In the genomic region with DNA sequence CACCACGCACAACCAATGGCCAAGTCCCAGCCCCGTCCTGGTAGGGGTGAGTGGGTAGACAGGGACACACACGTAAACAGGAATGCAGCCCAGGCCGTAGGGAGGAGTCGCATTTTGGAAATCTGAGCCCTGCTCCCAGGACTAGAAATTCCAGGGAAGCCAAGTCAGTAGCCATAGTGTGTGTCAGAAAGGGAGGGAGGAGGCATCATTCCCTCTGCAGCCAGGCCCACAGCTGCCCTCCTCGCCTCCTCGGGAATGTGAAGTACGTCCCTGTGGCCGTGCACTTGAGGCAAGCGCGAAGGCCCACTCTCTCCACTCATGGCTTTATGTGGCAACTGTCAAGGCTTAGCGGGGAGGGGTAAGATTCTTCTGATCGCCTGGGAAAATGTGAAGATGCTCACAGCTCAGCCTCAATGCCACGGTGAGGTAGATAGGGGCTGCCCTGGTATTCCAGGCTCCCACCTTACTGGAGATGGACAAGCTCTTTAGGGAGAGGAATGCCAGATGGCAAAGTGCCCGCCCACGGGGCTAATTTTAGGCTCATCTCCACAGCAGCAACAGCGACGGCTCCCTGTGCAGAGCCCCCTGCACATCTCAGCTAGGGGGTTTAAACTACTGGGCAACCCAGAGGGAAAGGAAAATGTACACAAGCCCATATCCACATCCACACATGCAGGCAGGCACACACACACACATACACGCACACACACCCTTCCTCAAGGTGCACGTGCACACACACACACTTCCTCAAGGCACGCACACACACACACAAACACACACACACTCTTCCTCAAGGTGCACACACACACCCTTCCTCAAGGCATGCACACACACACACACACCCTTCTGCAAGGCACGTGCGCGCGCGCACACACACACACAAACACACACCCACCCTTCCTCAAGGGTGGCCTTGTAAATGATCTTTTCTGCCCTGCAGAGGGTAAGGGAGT, we compare ENCODE assay signal across 10 cellular contexts.
DNase-seq lines count a peak whose midpoint lies in the region; ATAC-seq, FAIRE-seq and TF ChIP-seq lines count a peak whose summit lies in the region.
"Had no signal": no experiment of that assay in that cellular context is flagged by ENCODE, and none has a peak within 500 bp of the region (broad histone marks: within the 10 kb centered on the region; RNA-seq: fewer than 3 reads in every experiment).

No MANE protein-coding gene starts in this region.

- no peaks in the 10 kb centered on the region for H3K79me2 ChIP-seq in mammary epithelial cell (ENCODE audit: insufficient read depth, low read length)

- no peaks in the 10 kb centered on the region for H4K20me1 ChIP-seq in mammary epithelial cell (ENCODE audit: insufficient read depth, low read length)

- H3K4me2 ChIP-seq in mammary epithelial cell (ENCODE audit: insufficient read depth, low read depth, low read length): no peak overlapping the region

- TF ChIP-seq EP300 in transverse colon (IDR thresholded peaks at IDR 0.05; ENCODE audit: low read depth): no peak

- intact Hi-C loops in transverse colon (cut with DNase I; ENCODE audit: low total_unique reads) (no loop called here), mammary epithelial cell (cut with micrococcal nuclease) (no loop called here)

- H3K27me3 ChIP-seq in brain microvascular endothelial cell (replicated peaks): peaks cover 7% of the 10 kb centered on the region
- H3K27me3 ChIP-seq in transverse colon: no peaks in the 10 kb centered on the region
- no peaks in the 10 kb centered on the region for H3K27me3 ChIP-seq in mammary epithelial cell (ENCODE audit: insufficient read depth, low read length)
- no peaks in the 10 kb centered on the region for H3K27me3 ChIP-seq in small intestine (ENCODE audit: control insufficient read depth in 2 of 2, insufficient read depth in 2 of 2, low read length in 2 of 2)

- no peak overlapping the region for H2AFZ ChIP-seq in mammary epithelial cell (ENCODE audit: low read depth, low read length)

- 76 to 91% methylated on average over 6 to 26 of the region's 26 CpGs for WGBS in transverse colon (ENCODE audit: low coverage in 1 of 2), 2 donors
- WGBS in mammary epithelial cell (ENCODE audit: low coverage, missing lambda C conversion rate): 64% methylated on average over 18 of the region's 26 CpGs
- WGBS in small intestine, 3 donors: 74 to 86% (median 76%) methylated on average over 26 of the region's 26 CpGs

- no peak for TF ChIP-seq POLR2A in transverse colon (IDR thresholded peaks at IDR 0.05)

- H3K36me3 ChIP-seq in brain microvascular endothelial cell (replicated peaks): no peaks in the 10 kb centered on the region
- no peaks in the 10 kb centered on the region for H3K36me3 ChIP-seq in transverse colon
- H3K36me3 ChIP-seq in mammary epithelial cell (ENCODE audit: insufficient read depth, low read length): no peaks in the 10 kb centered on the region
- no peaks in the 10 kb centered on the region for H3K36me3 ChIP-seq in small intestine (ENCODE audit: control insufficient read depth in 2 of 2, insufficient read depth in 2 of 2, low read length in 2 of 2)

- no peaks in the 10 kb centered on the region for H3K9me3 ChIP-seq in transverse colon
- H3K9me3 ChIP-seq in mammary epithelial cell (replicated peaks; ENCODE audit: insufficient read depth, low read length): no peaks in the 10 kb centered on the region
- H3K9me3 ChIP-seq in small intestine (ENCODE audit: control insufficient read depth, low read depth): no peaks in the 10 kb centered on the region

- dilution Hi-C loops in mammary epithelial cell (cut with HindIII; ENCODE audit: low sequenced_read_pairs): no loop called here

- CTCF ChIA-PET in mammary epithelial cell (lab: Charles Lee; ENCODE audit: low non-redundant PET): no interaction called here

- BruUV-seq in mammary epithelial cell (replicated peaks; lab: Mats Ljungman, UMichigan): no TSS peak

- H3K4me1 ChIP-seq in transverse colon: peaks cover 5 to 45% (median 23%) of the 10 kb centered on the region in 4 donors
- H3K4me1 ChIP-seq in mammary epithelial cell (ENCODE audit: insufficient read depth, low read length): no peaks in the 10 kb centered on the region
- H3K4me1 ChIP-seq in small intestine (ENCODE audit: control insufficient read depth in 2 of 2, insufficient read depth in 1 of 2, low read depth in 1 of 2, low read length in 1 of 2): peaks cover 0 to 3% of the 10 kb centered on the region in 2 donors

- no peak for ATAC-seq in HG02571 (IDR thresholded peaks at IDR 0.05; ENCODE audit: unreplicated experiment)

- DNase-seq in HTR-8/SVneo (ENCODE audit: insufficient read length, low spot score): peak; percentile 51
- DNase-seq in brain microvascular endothelial cell: peak; percentile 6
- DNase-seq in iPS DF 4.7 (ENCODE audit: extremely low read depth, low spot score): peak; percentile 11
- DNase-seq in transverse colon: no peak
- DNase-seq in mammary epithelial cell: no peak
- DNase-seq in small intestine: no peak
- DNase-seq: DMS53, midbrain, T-helper 9 cell had no signal

- H3K4me3 ChIP-seq in brain microvascular endothelial cell (ENCODE audit: low read depth, low read length) (no peak overlapping the region), transverse colon (no peak overlapping the region), mammary epithelial cell (replicated peaks in 1 of 3; ENCODE audit: insufficient read depth in 1 of 3, low read depth in 2 of 3, low read length in 3 of 3) (no peak overlapping the region), small intestine (ENCODE audit: low read depth in 1 of 2, low read length in 2 of 2) (no peak overlapping the region)

- TF ChIP-seq CTCF in brain microvascular endothelial cell (IDR thresholded peaks at IDR 0.05; ENCODE audit: low read depth, low read length, missing control alignments): no peak
- TF ChIP-seq CTCF in transverse colon (IDR thresholded peaks at IDR 0.05): no peak
- TF ChIP-seq CTCF in mammary epithelial cell (conservative IDR thresholded peaks at IDR 0.05 in 1 of 2, IDR thresholded peaks at IDR 0.05 in 1 of 2; ENCODE audit: extremely low read depth in 1 of 2, insufficient read depth in 1 of 2, low read depth in 1 of 2, low read length in 2 of 2): no peak

- H3K9ac ChIP-seq in mammary epithelial cell (ENCODE audit: insufficient read depth, low read length): no peak overlapping the region

- H3K27ac ChIP-seq in brain microvascular endothelial cell: no peak overlapping the region
- peak overlapping the region; percentile 69 to 88 (median 83) for H3K27ac ChIP-seq in transverse colon
- H3K27ac ChIP-seq in mammary epithelial cell (ENCODE audit: insufficient read depth, low read depth, low read length): no peak overlapping the region
- H3K27ac ChIP-seq in small intestine (ENCODE audit: low read depth in 1 of 2, low read length in 1 of 2): peak overlapping the region in 1 of 2 donors; percentile 60

- FAIRE-seq in HTR-8/SVneo (lab: Jason Lieb, UNC): peak; percentile 81
- no peak for FAIRE-seq in small intestine (lab: Jason Lieb, UNC)

- in situ Hi-C loops in brain microvascular endothelial cell (cut with HindIII; ENCODE audit: low pct_ligation_motif_present, low sequenced_read_pairs): no loop called here
- in situ Hi-C loops in transverse colon (cut with MboI; ENCODE audit: low pct_ligation_motif_present in 1 of 4, low pct_unique_long_range_greater_than_20kb in 1 of 4, low sequenced_read_pairs in 3 of 4): no loop called here
- in situ Hi-C loops in mammary epithelial cell (cut with MboI; ENCODE audit: low sequenced_read_pairs in 2 of 2): no loop called here

Comparison
In these comparisons a context has a peak if more than half of its experiments do, and no peak if none do; other contexts are left out.
1. DNase-seq: peak in HTR-8/SVneo (single experiment), brain microvascular endothelial cell (single experiment) and iPS DF 4.7 (single experiment); none in transverse colon (single experiment), mammary epithelial cell (single experiment) and small intestine (single experiment).
2. H3K27ac ChIP-seq: peak in transverse colon (4 of 4); none in brain microvascular endothelial cell (single experiment) and mammary epithelial cell (single experiment).